In the genomic region with DNA sequence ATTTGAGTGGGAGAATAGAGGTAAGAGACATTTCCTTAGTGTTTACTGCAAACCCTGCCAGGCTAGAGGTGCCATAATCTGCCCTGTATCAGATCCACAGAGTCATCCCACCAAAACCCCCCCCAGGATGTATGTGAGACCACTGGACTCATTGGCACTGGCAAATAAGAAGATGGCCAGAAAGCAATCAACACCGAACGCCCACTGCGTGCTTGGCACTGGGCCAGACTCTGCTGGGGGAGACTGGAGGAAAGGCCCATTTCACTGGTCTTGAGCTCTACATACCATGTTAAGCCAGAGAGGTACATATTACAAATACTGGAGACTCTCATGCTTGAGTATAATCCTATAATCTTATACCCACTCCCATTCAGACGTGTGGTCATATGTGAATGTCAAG, we compare ENCODE assay signal across 17 cellular contexts. TPM values are rescaled to one million over a fixed set of nuclear protein-coding genes. Genes with fewer than 3 reads are reported as not detected.
DNase-seq lines count a peak whose midpoint lies in the region; ATAC-seq and TF ChIP-seq lines count a peak whose summit lies in the region.
"Had no signal": no experiment of that assay in that cellular context is flagged by ENCODE, and none has a peak within 500 bp of the region (broad histone marks: within the 10 kb centered on the region; RNA-seq: fewer than 3 reads in every experiment).

No MANE protein-coding gene starts in this region.

- no peak overlapping the region for H4K8ac ChIP-seq in trophoblast cell (ENCODE audit: low read depth, low read length)

- H3K79me2 ChIP-seq in SK-N-SH (ENCODE audit: insufficient read depth): no peaks in the 10 kb centered on the region
- no peaks in the 10 kb centered on the region for H3K79me2 ChIP-seq in trophoblast cell (ENCODE audit: control insufficient read depth, insufficient read depth, low read length, poor library complexity)

- H3K9ac ChIP-seq in SK-N-SH (no peak overlapping the region), trophoblast cell (ENCODE audit: low read length) (no peak overlapping the region)

- no peak for TF ChIP-seq RAD21 in SK-N-SH (IDR thresholded peaks at IDR 0.05; ENCODE audit: low read length)

- no peaks in the 10 kb centered on the region for H3K4me1 ChIP-seq in SK-N-SH (ENCODE audit: control insufficient read depth in 1 of 2, insufficient read depth in 2 of 2, low read depth in 1 of 2, low read length in 1 of 2)
- peaks cover 4 to 7% of the 10 kb centered on the region in 2 experiments for H3K4me1 ChIP-seq in trophoblast cell (ENCODE audit: control insufficient read depth in 1 of 2, insufficient read depth in 2 of 2, low read length in 2 of 2)

- POLR2A ChIA-PET in SK-N-SH (lab: Yijun Ruan, JAX): no interaction called here

- H3K14ac ChIP-seq in trophoblast cell (ENCODE audit: low read length): no peak overlapping the region

- no peak overlapping the region for H3K4me2 ChIP-seq in SK-N-SH
- H3K4me2 ChIP-seq in trophoblast cell (ENCODE audit: low read length): no peak overlapping the region
- H3K4me2 ChIP-seq: GM23338 had no signal

- H4K12ac ChIP-seq in trophoblast cell (ENCODE audit: low read depth, low read length): no peak overlapping the region

- no peak for TF ChIP-seq CTCF in SK-N-SH (IDR thresholded peaks at IDR 0.05)

- H3K4me3 ChIP-seq in SK-N-SH (ENCODE audit: low read depth in 2 of 2, low read length in 1 of 2): no peak overlapping the region
- no peak overlapping the region for H3K4me3 ChIP-seq in trophoblast cell (ENCODE audit: low read depth, low read length)
- H3K4me3 ChIP-seq: GM23338 had no signal

- ATAC-seq in SK-N-SH treated with all-trans-retinoic acid at 6 μM for 48 hours: no peak
- ATAC-seq: GM23338 had no signal

- H3K36me3 ChIP-seq in SK-N-SH (replicated peaks in 1 of 2; ENCODE audit: control insufficient read depth in 1 of 2, insufficient read depth in 2 of 2, low read length in 1 of 2) (no peaks in the 10 kb centered on the region), trophoblast cell (ENCODE audit: control insufficient read depth in 1 of 2, insufficient read depth in 2 of 2, low read length in 2 of 2) (no peaks in the 10 kb centered on the region)

- H3K9me3 ChIP-seq in SK-N-SH (no peaks in the 10 kb centered on the region), trophoblast cell (ENCODE audit: insufficient read depth, low read depth, low read length) (peaks cover 3% of the 10 kb centered on the region)
- H3K9me3 ChIP-seq: Caco-2 had no signal

- no peak overlapping the region for H3K23ac ChIP-seq in trophoblast cell (ENCODE audit: low read length)

- no peak overlapping the region for H2AK5ac ChIP-seq in trophoblast cell (ENCODE audit: low read length)

- H3K4ac ChIP-seq in trophoblast cell (ENCODE audit: low read depth, low read length): no peak overlapping the region

- whole genome bisulfite sequencing in SK-N-SH (ENCODE audit: low lambda C conversion rate): 91% methylated on average over 4 of the region's 4 CpGs
- no CpG with 5 or more reads among the region's 4 CpGs for WGBS in trophoblast cell (ENCODE audit: extremely low coverage, insufficient coverage, insufficient read length)

- no peak for DNase-seq in SK-N-SH
- peak; percentile 54 for DNase-seq in NCI-H69 (lab: John Stamatoyannopoulos, UW)
- DNase-seq in posterior vena cava (ENCODE audit: low spot score): peak; percentile 73
- DNase-seq in trophoblast cell: no peak
- DNase-seq in NCI-H1436 treated with DMSO at 0.1 percent for 48 hours (lab: John Stamatoyannopoulos, UW): no peak
- DNase-seq: ACHN; AML-193; Caco-2; CD4-positive, alpha-beta T cell; DMS79 treated with DMSO at 0.1 percent for 48 hours; GF-D8; HCEC 1CT; HFFc6; IMR-90 had no signal

- H4K20me1 ChIP-seq in SK-N-SH (ENCODE audit: insufficient read depth): no peaks in the 10 kb centered on the region

- H2AFZ ChIP-seq in SK-N-SH (ENCODE audit: low read depth): no peak overlapping the region
- no peak overlapping the region for H2AFZ ChIP-seq in trophoblast cell (ENCODE audit: insufficient read depth, low read length, poor library complexity)
- H2AFZ ChIP-seq: GM23338 had no signal

- no peak overlapping the region for H2BK5ac ChIP-seq in trophoblast cell (ENCODE audit: low read depth, low read length, poor library complexity)

- H4K91ac ChIP-seq in trophoblast cell (ENCODE audit: low read depth, low read length): no peak overlapping the region

- H3K9me2 ChIP-seq in SK-N-SH: no peaks in the 10 kb centered on the region

- CTCF ChIA-PET in SK-N-SH (lab: Yijun Ruan, JAX): interaction anchor here (0.8 to 3.5 kb wide), 3 partner anchors 9 to 63 kb away, joined by 3 to 16 read pairs (median 4); no protein-coding TSS in a partner anchor

- no peak overlapping the region for H3K18ac ChIP-seq in trophoblast cell (ENCODE audit: low read length)

- H3K27ac ChIP-seq in SK-N-SH (ENCODE audit: low read depth in 2 of 2, low read length in 1 of 2) (no peak overlapping the region), trophoblast cell (ENCODE audit: low read depth, low read length) (no peak overlapping the region)
- H3K27ac ChIP-seq: C4-2B had no signal

- H3K27me3 ChIP-seq in SK-N-SH (ENCODE audit: insufficient read depth) (no peaks in the 10 kb centered on the region), trophoblast cell (ENCODE audit: insufficient read depth, low read length) (peaks cover 2% of the 10 kb centered on the region)

- intact Hi-C loops in posterior vena cava (cut with DNase I): loop anchor here (5.0 to 10.0 kb wide), 3 partner anchors 53 to 112 kb away; partner anchors contain the start of gene HOXC5 (in 1 of the 2)

- no peaks in the 10 kb centered on the region for H3F3A ChIP-seq in SK-N-SH (replicated peaks; ENCODE audit: insufficient read depth)

- no peak overlapping the region for H2BK12ac ChIP-seq in trophoblast cell (ENCODE audit: low read length)

- H3K79me1 ChIP-seq in trophoblast cell (ENCODE audit: low read length): no peaks in the 10 kb centered on the region

- no peak for TF ChIP-seq EP300 in SK-N-SH (IDR thresholded peaks at IDR 0.05; ENCODE audit: borderline replicate concordance in 1 of 2, low read depth in 1 of 2, low read length in 1 of 2)

- H2BK120ac ChIP-seq in trophoblast cell (ENCODE audit: insufficient read depth, low read length, poor library complexity): no peak overlapping the region

TF ChIP-seq in SK-N-SH, 30 proteins besides CTCF, POLR2A, EP300 and RAD21:
- no peak for TF ChIP-seq POLR2AphosphoS5 (IDR thresholded peaks at IDR 0.05; ENCODE audit: low read depth, low read length)
- no peak for TF ChIP-seq CHD2 (IDR thresholded peaks at IDR 0.05; ENCODE audit: low read length, partially characterized antibody)
- TF ChIP-seq TCF12 (IDR thresholded peaks at IDR 0.05): no peak
- peak; percentile 15; the same call in 1 of the 2 replicates for TF ChIP-seq NFIC (IDR thresholded peaks at IDR 0.05; ENCODE audit: borderline replicate concordance)

TF ChIP-seq in SK-N-SH treated with all-trans-retinoic acid at 6 μM for 48 hours, 23 proteins besides CTCF, POLR2A, EP300 and RAD21:
- no peak for TF ChIP-seq CSDC2 (CRISPR knock-in tag; IDR thresholded peaks at IDR 0.05)
- TF ChIP-seq CSRNP3 (CRISPR knock-in tag; IDR thresholded peaks at IDR 0.05): no peak

RNA-seq across cellular contexts. Expression of gene SMUG1, which starts 44.0 kb away (rescaled TPM):
- polyA plus RNA-seq in SK-N-SH (2012; rRNA removed): 61.3 and 78.4 TPM in 2 replicates
- 42.3 and 50.3 TPM in 2 replicates for polyA plus RNA-seq in SK-N-SH (2012; cell fraction: cytosol; rRNA removed)
- 113 and 138 TPM in 2 replicates for polyA plus RNA-seq in SK-N-SH (2012; cell fraction: nucleus; rRNA removed)
- total RNA-seq in posterior vena cava: 10 to 100 TPM; 21.2 to 25.7 TPM
- polyA plus RNA-seq in trophoblast cell (2013): 19.5 and 20.5 TPM in 2 replicates

Comparison
In these comparisons a context has a peak if more than half of its experiments do, and no peak if none do; other contexts are left out.
1. DNase-seq: peak in NCI-H69 (single experiment) and posterior vena cava (single experiment); none in SK-N-SH (single experiment), trophoblast cell (0 of 2) and NCI-H1436 treated with DMSO at 0.1 percent for 48 hours (single experiment).